In genomic region chr6:149368065-149368464, GRCh38 we compare ENCODE assay signal across 1 cellular context.
TF ChIP-seq lines count a peak whose summit lies in the region.

No MANE protein-coding gene starts in this region.

TF ChIP-seq in H1, 55 proteins besides CTCF, POLR2A, EP300 and RAD21 (continued from another document):
- TF ChIP-seq FOSL1 (IDR thresholded peaks at IDR 0.05; ENCODE audit: insufficient read depth, low read depth, low read length) (no peak), CREB1 (IDR thresholded peaks at IDR 0.05) (no peak), CEBPB (IDR thresholded peaks at IDR 0.05; ENCODE audit: low read depth, low read length) (no peak), TAF7 (optimal IDR thresholded peaks at IDR 0.05; ENCODE audit: borderline replicate concordance, low read depth, low read length) (no peak), EZH2 (IDR thresholded peaks at IDR 0.05; ENCODE audit: low read depth, low read length, severe bottlenecking) (no peak), NANOG (IDR thresholded peaks at IDR 0.05; ENCODE audit: insufficient read depth, low read depth, low read length, poor library complexity, severe bottlenecking) (no peak), SP2 (IDR thresholded peaks at IDR 0.05; ENCODE audit: low read length) (no peak), ATF2 (IDR thresholded peaks at IDR 0.05; ENCODE audit: low read length) (no peak), CHD1 (IDR thresholded peaks at IDR 0.05; ENCODE audit: low read depth, low read length) (no peak), TBP (IDR thresholded peaks at IDR 0.05; ENCODE audit: low read depth, low read length) (no peak), SIRT6 (IDR thresholded peaks at IDR 0.05; ENCODE audit: low read length) (no peak), RNF2 (IDR thresholded peaks at IDR 0.05; ENCODE audit: borderline replicate concordance, low read depth, low read length, missing control alignments, poor library complexity, severe bottlenecking) (no peak), SRF (IDR thresholded peaks at IDR 0.05; ENCODE audit: low read depth, low read length) (no peak)
